In the genomic region with DNA sequence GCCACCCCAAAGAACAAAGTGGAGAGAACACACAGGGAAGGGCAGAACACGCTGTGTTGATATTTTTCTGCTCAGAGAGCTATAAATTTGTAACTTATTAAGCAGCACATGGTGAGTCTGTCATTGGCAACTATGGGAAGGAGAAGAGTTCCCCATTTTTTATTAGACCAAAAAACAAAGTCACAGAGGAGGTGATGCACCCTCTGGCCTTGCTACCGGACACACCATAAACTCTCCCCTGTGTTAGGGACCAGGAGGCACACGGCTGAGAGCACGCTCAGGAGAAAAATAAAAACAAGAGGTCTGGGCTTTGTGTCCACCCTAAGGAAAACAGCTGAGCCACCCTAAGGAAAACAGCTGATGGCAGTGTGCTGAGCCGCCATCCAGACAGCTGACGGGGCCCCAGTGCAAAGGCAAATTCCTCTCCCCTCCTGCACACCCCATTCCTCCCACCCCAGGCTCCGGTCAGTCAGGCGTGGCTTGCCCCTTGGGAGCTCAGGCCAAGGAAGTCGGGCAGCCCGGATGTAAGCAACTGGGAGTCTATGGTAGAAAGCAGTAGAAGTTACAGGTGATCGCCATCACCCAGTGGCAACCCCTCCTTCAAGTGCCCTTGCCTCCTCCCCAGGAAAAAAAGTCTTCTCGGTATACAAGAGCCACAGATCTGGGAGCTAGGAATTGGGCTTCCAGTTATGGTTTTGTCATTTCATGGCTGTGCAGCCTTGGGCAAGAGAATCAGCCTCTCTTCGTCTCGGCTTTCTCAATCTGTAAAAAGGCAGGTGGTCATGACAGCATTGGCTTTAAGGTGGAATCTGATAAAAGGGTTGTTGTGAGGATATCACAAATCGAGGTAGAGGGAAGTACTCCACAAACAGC, we compare ENCODE assay signal across 8 cellular contexts. TPM values are rescaled to one million over a fixed set of nuclear protein-coding genes. Genes with fewer than 3 reads are reported as not detected.
DNase-seq lines count a peak whose midpoint lies in the region; ATAC-seq, FAIRE-seq and TF ChIP-seq lines count a peak whose summit lies in the region.

No MANE protein-coding gene starts in this region.

- no peak overlapping the region for H3K27ac ChIP-seq in H9 (ENCODE audit: insufficient read length, low read depth, low read length)
- peak overlapping the region; percentile 95 for H3K27ac ChIP-seq in right cardiac atrium (ENCODE audit: low read length)
- peak overlapping the region; percentile 61 to 84 for H3K27ac ChIP-seq in small intestine (ENCODE audit: low read depth in 1 of 2, low read length in 1 of 2)

- H3K14ac ChIP-seq in H9 (ENCODE audit: insufficient read depth, low read length): no peak overlapping the region

- H3K18ac ChIP-seq in H9 (ENCODE audit: insufficient read length, low read depth, low read length): no peak overlapping the region

- H2BK5ac ChIP-seq in H9 (ENCODE audit: insufficient read length, low read length): no peak overlapping the region

- H4K5ac ChIP-seq in H9 (ENCODE audit: insufficient read length, low read depth, low read length): no peak overlapping the region

- H3K36me3 ChIP-seq in small intestine (ENCODE audit: control insufficient read depth in 2 of 2, insufficient read depth in 2 of 2, low read length in 2 of 2): no peaks in the 10 kb centered on the region

- H3K4me2 ChIP-seq in H9 (ENCODE audit: insufficient read depth, insufficient read length, low read length): peak overlapping the region; percentile 50

- H4K91ac ChIP-seq in H9 (ENCODE audit: insufficient read length, low read depth, low read length): no peak overlapping the region

- no peaks in the 10 kb centered on the region for H3K9me3 ChIP-seq in H9 (ENCODE audit: control insufficient read depth, low read depth, low read length)
- no peaks in the 10 kb centered on the region for H3K9me3 ChIP-seq in right cardiac atrium (ENCODE audit: control insufficient read depth, low read length)
- H3K9me3 ChIP-seq in small intestine (ENCODE audit: control insufficient read depth, low read depth): no peaks in the 10 kb centered on the region

- H3K79me1 ChIP-seq in H9 (ENCODE audit: insufficient read depth, low read depth, low read length, poor library complexity, severe bottlenecking): peaks cover 3% of the 10 kb centered on the region

- H2AFZ ChIP-seq in H9 (ENCODE audit: low read length): no peak overlapping the region

- no peaks in the 10 kb centered on the region for H3K27me3 Mint-ChIP-seq in H9 (ENCODE audit: low read depth)
- no peaks in the 10 kb centered on the region for H3K27me3 Mint-ChIP-seq in activated naive CD8-positive, alpha-beta T cell treated with anti-CD3 and anti-CD28 coated beads, Interleukin-2, amount 50 U/mL, for 24 hours

- H4K20me1 ChIP-seq in H9 (ENCODE audit: control insufficient read depth, insufficient read depth, insufficient read length): no peaks in the 10 kb centered on the region

- no peak overlapping the region for H2AK5ac ChIP-seq in H9 (ENCODE audit: insufficient read length, low read length)

- H3T11ph ChIP-seq in H9 (ENCODE audit: low read length): no peak overlapping the region

- H4K8ac ChIP-seq in H9 (replicated peaks; ENCODE audit: insufficient read length, low read depth, low read length): no peak overlapping the region

- intact Hi-C loops in right cardiac atrium (cut with DNase I): no loop called here

- H3K4me1 Mint-ChIP-seq in H9: peaks cover 43 to 58% of the 10 kb centered on the region in 2 experiments
- H3K4me1 Mint-ChIP-seq in activated naive CD8-positive, alpha-beta T cell treated with anti-CD3 and anti-CD28 coated beads, Interleukin-2, amount 50 U/mL, for 24 hours: peaks cover 57% of the 10 kb centered on the region

- H2BK15ac ChIP-seq in H9 (ENCODE audit: low read depth, low read length): no peak overlapping the region

- H3K36me3 Mint-ChIP-seq in H9 (ENCODE audit: insufficient read depth in 1 of 3, low read depth in 3 of 3): peaks cover 0 to 5% (median 5%) of the 10 kb centered on the region in 3 experiments; a peak in 3 of 7 replicates
- H3K36me3 Mint-ChIP-seq in activated naive CD8-positive, alpha-beta T cell treated with anti-CD3 and anti-CD28 coated beads, Interleukin-2, amount 50 U/mL, for 24 hours (ENCODE audit: low read depth): no peaks in the 10 kb centered on the region

- H2BK12ac ChIP-seq in H9 (ENCODE audit: insufficient read length, low read depth, low read length): no peak overlapping the region

- H3K4me3 Mint-ChIP-seq in H9: peak overlapping the region; percentile 75 to 87; a peak in 3 of 5 replicates
- peak overlapping the region; percentile 83 for H3K4me3 Mint-ChIP-seq in activated naive CD8-positive, alpha-beta T cell treated with anti-CD3 and anti-CD28 coated beads, Interleukin-2, amount 50 U/mL, for 24 hours

- no peaks in the 10 kb centered on the region for H3K9me3 Mint-ChIP-seq in H9
- no peaks in the 10 kb centered on the region for H3K9me3 Mint-ChIP-seq in activated naive CD8-positive, alpha-beta T cell treated with anti-CD3 and anti-CD28 coated beads, Interleukin-2, amount 50 U/mL, for 24 hours

- TF ChIP-seq POLR2A in GM12891 (IDR thresholded peaks at IDR 0.05; ENCODE audit: low read depth, low read length): no peak

- TF ChIP-seq CTCF in H9 (conservative IDR thresholded peaks at IDR 0.05): no peak

- DNase-seq in H9: peak; percentile 29
- no peak for DNase-seq in activated naive CD8-positive, alpha-beta T cell treated with anti-CD3 and anti-CD28 coated beads, Interleukin-2, amount 50 U/mL, for 24 hours
- DNase-seq in right cardiac atrium: peak; percentile 63 to 80 (median 75)
- no peak for DNase-seq in small intestine
- no peak for DNase-seq in activated gamma-delta T cell treated with Interleukin-2 at 50 U/mL for 16 hours
- no peak for DNase-seq in GM12891 (ENCODE audit: insufficient read length, low spot score)
- no peak for DNase-seq in NCI-H82 treated with DMSO at 0.1 percent for 48 hours (lab: John Stamatoyannopoulos, UW; ENCODE audit: unreplicated experiment)
- no peak for DNase-seq in activated CD8-positive, alpha-beta memory T cell treated with anti-CD3 and anti-CD28 coated beads for 24 hours

- H3K27ac Mint-ChIP-seq in H9: peak overlapping the region in 1 of 3 experiments; percentile 27; a peak in 2 of 7 replicates
- peak overlapping the region; percentile 32 for H3K27ac Mint-ChIP-seq in activated naive CD8-positive, alpha-beta T cell treated with anti-CD3 and anti-CD28 coated beads, Interleukin-2, amount 50 U/mL, for 24 hours

- WGBS in H9 (ENCODE audit: extremely low coverage, insufficient read length, low lambda C conversion rate): no CpG with 5 or more reads among the region's 15 CpGs
- 16% methylated on average over 15 of the region's 15 CpGs for WGBS in right cardiac atrium
- 21 to 33% (median 28%) methylated on average over 15 of the region's 15 CpGs for WGBS in small intestine, 3 donors

- no peak overlapping the region for H3K56ac ChIP-seq in H9 (ENCODE audit: insufficient read length, low read depth, low read length)

- H3K23ac ChIP-seq in H9 (ENCODE audit: insufficient read length, low read depth, low read length): no peak overlapping the region

- H2BK20ac ChIP-seq in H9 (ENCODE audit: low read depth, low read length, poor library complexity, severe bottlenecking): no peak overlapping the region

- H3K4ac ChIP-seq in H9 (ENCODE audit: low read depth, low read length): no peak overlapping the region

- no peak overlapping the region for H2BK120ac ChIP-seq in H9 (ENCODE audit: low read depth, low read length, poor library complexity, severe bottlenecking)

- FAIRE-seq in small intestine (lab: Jason Lieb, UNC) (no peak), GM12891 (lab: Jason Lieb, UNC) (no peak)

- peaks cover 48% of the 10 kb centered on the region; the same call in 1 of the 2 replicates for H3K79me2 ChIP-seq in H9 (ENCODE audit: insufficient read depth, low read length)

- peaks cover 12% of the 10 kb centered on the region for H3K4me1 ChIP-seq in H9 (ENCODE audit: insufficient read depth, low read length)
- H3K4me1 ChIP-seq in right cardiac atrium (ENCODE audit: control insufficient read depth, insufficient read depth, low read length): peaks cover 21% of the 10 kb centered on the region
- H3K4me1 ChIP-seq in small intestine (ENCODE audit: control insufficient read depth in 2 of 2, insufficient read depth in 1 of 2, low read depth in 1 of 2, low read length in 1 of 2): peaks cover 9 to 12% of the 10 kb centered on the region in 2 donors

- no peak for ATAC-seq in activated naive CD8-positive, alpha-beta T cell treated with anti-CD3 and anti-CD28 coated beads, Interleukin-2, amount 50 U/mL, for 24 hours
- peak; percentile 23 to 39 for ATAC-seq in right cardiac atrium

- H3K4me3 ChIP-seq in right cardiac atrium (ENCODE audit: low read length): peak overlapping the region; percentile 96
- H3K4me3 ChIP-seq in small intestine (ENCODE audit: low read depth in 1 of 2, low read length in 2 of 2): peak overlapping the region in 1 of 2 donors; percentile 92

- H3K27me3 ChIP-seq in H9 (ENCODE audit: insufficient read depth, low read length) (no peaks in the 10 kb centered on the region), right cardiac atrium (ENCODE audit: control insufficient read depth, insufficient read depth) (no peaks in the 10 kb centered on the region), small intestine (ENCODE audit: control insufficient read depth in 2 of 2, insufficient read depth in 2 of 2, low read length in 2 of 2) (no peaks in the 10 kb centered on the region)

- peak overlapping the region; percentile 16 for H3K9ac ChIP-seq in H9 (ENCODE audit: extremely low read depth, insufficient read length, low read length)

- peaks cover 8% of the 10 kb centered on the region for H3K23me2 ChIP-seq in H9 (ENCODE audit: insufficient read length, low read depth, low read length, poor library complexity, severe bottlenecking)

TF ChIP-seq in GM12891, 5 proteins besides CTCF, POLR2A, EP300 and RAD21 (continues in another document):
- TF ChIP-seq PAX5 (IDR thresholded peaks at IDR 0.05; ENCODE audit: insufficient read depth, low read length, severe bottlenecking) (no peak), SPI1 (IDR thresholded peaks at IDR 0.05; ENCODE audit: low read depth, low read length) (no peak), POLR2AphosphoS5 (IDR thresholded peaks at IDR 0.05; ENCODE audit: low read depth, low read length) (no peak)

RNA-seq across cellular contexts. Expression of gene PXN, which starts 2.4 kb away (rescaled TPM):
- total RNA-seq in H9 (2021) (88.9 and 92.8 TPM in 2 replicates), right cardiac atrium (10 to 100 TPM; 67.8 to 89.8 (median 80.2) TPM)
- polyA plus RNA-seq in right cardiac atrium (77.3 TPM), small intestine (100 to 1,000 TPM in 2 of 3 donors, 10 to 100 TPM in 1; 79.3 to 132 (median 103) TPM)
- polyA plus RNA-seq in GM12891 (2012; ENCODE audit: low read depth, missing spikeins): 17.6 TPM

RNA-seq across cellular contexts. Expression of gene RNU4-2, which starts 28.6 kb away (rescaled TPM):
- 2,441 and 2,702 TPM in 2 replicates for total RNA-seq in H9 (2021)
- over 10,000 TPM; 12,754 to 31,201 (median 26,788) TPM for total RNA-seq in right cardiac atrium
- not detected for polyA plus RNA-seq in right cardiac atrium
- polyA plus RNA-seq in small intestine: not detected
- polyA plus RNA-seq in GM12891 (2012; ENCODE audit: low read depth, missing spikeins): 266 TPM

RNA-seq across cellular contexts. Expression of gene RNU4-1, which starts 29.9 kb away (rescaled TPM):
- total RNA-seq in H9 (2021) (3,262 and 3,277 TPM in 2 replicates), right cardiac atrium (1,000 to 10,000 TPM; 1,094 to 5,230 (median 2,674) TPM)
- polyA plus RNA-seq in right cardiac atrium (not detected), small intestine (not detected)
- 207 TPM for polyA plus RNA-seq in GM12891 (2012; ENCODE audit: low read depth, missing spikeins)

RNA-seq across cellular contexts. Expression of gene SIRT4, which starts 39.0 kb away (rescaled TPM):
- total RNA-seq in H9 (2021) (1.4 and 2.1 TPM in 2 replicates), right cardiac atrium (1 to 10 TPM; 3.0 to 6.9 (median 6.2) TPM)
- polyA plus RNA-seq in right cardiac atrium (6.0 TPM), small intestine (1 to 10 TPM; 1.4 to 8.1 (median 1.6) TPM)
- 0.76 TPM for polyA plus RNA-seq in GM12891 (2012; ENCODE audit: low read depth, missing spikeins)

Comparison
In these comparisons a context has a peak if more than half of its experiments do, and no peak if none do; other contexts are left out.
1. DNase-seq: peak in H9 (single experiment) and right cardiac atrium (3 of 3); none in activated naive CD8-positive, alpha-beta T cell treated with anti-CD3 and anti-CD28 coated beads, Interleukin-2, amount 50 U/mL, for 24 hours (single experiment), small intestine (single experiment), activated gamma-delta T cell treated with Interleukin-2 at 50 U/mL for 16 hours (single experiment), GM12891 (single experiment), NCI-H82 treated with DMSO at 0.1 percent for 48 hours (single experiment) and activated CD8-positive, alpha-beta memory T cell treated with anti-CD3 and anti-CD28 coated beads for 24 hours (single experiment).